Comparison of ENCODE assay signal across 1 cellular context in the genomic region with DNA sequence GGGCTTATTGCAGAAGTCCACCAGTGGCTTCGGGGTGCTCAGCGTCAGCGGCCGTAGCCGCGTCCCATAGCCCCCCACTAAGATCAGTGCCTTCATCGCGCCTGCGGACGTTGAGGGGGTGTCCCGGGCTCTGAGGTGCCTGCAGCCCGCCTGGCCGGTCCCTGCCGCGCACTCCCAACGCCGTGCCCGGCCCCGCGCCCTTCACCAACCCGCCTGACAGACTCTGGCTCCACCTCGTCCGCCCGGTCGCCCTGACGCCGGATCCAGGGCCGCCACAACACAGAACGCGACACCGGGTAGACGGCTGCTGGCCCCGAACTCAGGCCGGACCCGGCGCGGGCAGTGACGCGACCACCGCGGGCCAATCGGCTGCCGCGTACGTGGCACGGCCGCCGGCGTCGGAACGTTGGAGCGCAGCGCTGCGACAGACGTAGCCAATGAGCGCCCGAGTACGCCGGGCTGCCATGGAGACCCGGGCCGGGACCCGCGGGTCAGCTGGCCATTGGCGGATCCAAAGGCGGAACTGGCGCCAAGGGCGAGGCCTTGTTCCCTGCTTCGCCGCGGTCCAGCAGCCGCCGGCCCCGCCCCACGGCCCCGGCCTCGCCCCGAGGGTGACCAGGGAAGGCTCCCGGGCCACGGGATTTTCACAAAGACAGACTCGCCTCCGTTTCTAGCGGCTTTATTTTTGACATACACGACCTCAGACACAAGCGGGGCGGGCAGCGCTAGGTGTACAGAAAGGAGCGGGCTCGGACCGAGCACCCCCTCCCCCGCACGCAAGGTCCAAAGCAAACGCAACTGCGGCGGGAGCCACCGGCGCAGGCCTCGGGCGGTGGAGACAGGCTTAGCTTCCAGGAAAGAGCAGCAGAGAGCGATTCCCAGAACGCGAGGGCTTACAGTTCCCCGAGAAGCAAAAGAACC.
TF ChIP-seq lines count a peak whose summit lies in the region.

GMPPB (minus strand) TSS at position 321 of the 921 bp plus-strand sequence; CDS start at position 96, 225 bp downstream.

TF ChIP-seq in K562, 482 proteins besides CTCF, POLR2A, EP300 and RAD21 (continued from another document and continues in another):
- TF ChIP-seq EP400 (IDR thresholded peaks at IDR 0.05) = peak; percentile 93
- TF ChIP-seq THRAP3 (IDR thresholded peaks at IDR 0.05; ENCODE audit: borderline replicate concordance) = no peak
- no peak for TF ChIP-seq ZNF707 (CRISPR knock-in tag; conservative IDR thresholded peaks at IDR 0.05)
- TF ChIP-seq FOSL1 (tag; conservative IDR thresholded peaks at IDR 0.05) = no peak
- TF ChIP-seq ZNF408 (CRISPR knock-in tag; IDR thresholded peaks at IDR 0.05; ENCODE audit: low read depth) = no peak
- TF ChIP-seq ZNF696 (CRISPR knock-in tag; conservative IDR thresholded peaks at IDR 0.05) = no peak
- peak; percentile 80 for TF ChIP-seq L3MBTL2 (IDR thresholded peaks at IDR 0.05)
- TF ChIP-seq ZNF324 (CRISPR knock-in tag; IDR thresholded peaks at IDR 0.05) = no peak
- no peak for TF ChIP-seq ZNF589 (CRISPR knock-in tag; IDR thresholded peaks at IDR 0.05; ENCODE audit: low read depth)
- no peak for TF ChIP-seq MAFF (IDR thresholded peaks at IDR 0.05; ENCODE audit: low read length)
- no peak for TF ChIP-seq EZH2 (IDR thresholded peaks at IDR 0.05; ENCODE audit: borderline replicate concordance, low read depth, low read length)
- no peak for TF ChIP-seq ZNF592 (IDR thresholded peaks at IDR 0.05)
- no peak for TF ChIP-seq ZNF644 (tag; IDR thresholded peaks at IDR 0.05; ENCODE audit: low read depth)
- TF ChIP-seq HDAC8 (tag; IDR thresholded peaks at IDR 0.05) = no peak
- TF ChIP-seq, protein P1, sequence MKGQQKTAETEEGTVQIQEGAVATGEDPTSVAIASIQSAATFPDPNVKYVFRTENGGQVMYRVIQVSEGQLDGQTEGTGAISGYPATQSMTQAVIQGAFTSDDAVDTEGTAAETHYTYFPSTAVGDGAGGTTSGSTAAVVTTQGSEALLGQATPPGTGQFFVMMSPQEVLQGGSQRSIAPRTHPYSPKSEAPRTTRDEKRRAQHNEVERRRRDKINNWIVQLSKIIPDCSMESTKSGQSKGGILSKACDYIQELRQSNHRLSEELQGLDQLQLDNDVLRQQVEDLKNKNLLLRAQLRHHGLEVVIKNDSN (CRISPR knock-in tag; IDR thresholded peaks at IDR 0.05) = peak; percentile 69
- no peak for TF ChIP-seq STAG1 (CRISPR knock-in tag; IDR thresholded peaks at IDR 0.05; ENCODE audit: borderline replicate concordance)
- TF ChIP-seq ZNF551 (CRISPR knock-in tag; IDR thresholded peaks at IDR 0.05) = no peak
- TF ChIP-seq ARID3B (CRISPR knock-in tag; IDR thresholded peaks at IDR 0.05; ENCODE audit: borderline replicate concordance) = no peak
- TF ChIP-seq NR1H2 (CRISPR knock-in tag; IDR thresholded peaks at IDR 0.05) = no peak
- TF ChIP-seq FOXJ3 (CRISPR knock-in tag; IDR thresholded peaks at IDR 0.05) = no peak
- TF ChIP-seq FOXM1 (IDR thresholded peaks at IDR 0.05; ENCODE audit: low read depth) = no peak
- no peak for TF ChIP-seq FOXM1 (CRISPR knock-in tag; IDR thresholded peaks at IDR 0.05; ENCODE audit: low read depth)
- TF ChIP-seq TEAD2 (tag; IDR thresholded peaks at IDR 0.05) = no peak
- TF ChIP-seq NONO (IDR thresholded peaks at IDR 0.05; ENCODE audit: low read depth in 2 of 2, low read length in 1 of 2) = no peak
- TF ChIP-seq CBX3 (IDR thresholded peaks at IDR 0.05; ENCODE audit: borderline replicate concordance in 1 of 2, low read length in 2 of 2) = no peak
- peak; percentile 73 for TF ChIP-seq HCFC1 (IDR thresholded peaks at IDR 0.05; ENCODE audit: low read depth, low read length)
- TF ChIP-seq ILF3 (IDR thresholded peaks at IDR 0.05; ENCODE audit: borderline replicate concordance) = no peak; the same call in 1 of the 2 replicates
- no peak for TF ChIP-seq CBX8 (IDR thresholded peaks at IDR 0.05; ENCODE audit: borderline replicate concordance, extremely low read depth, low read depth, low read length, poor library complexity, severe bottlenecking)
- no peak for TF ChIP-seq ZNF175 (CRISPR knock-in tag; IDR thresholded peaks at IDR 0.05; ENCODE audit: low read depth)
- no peak for TF ChIP-seq GATAD2A (IDR thresholded peaks at IDR 0.05)
- TF ChIP-seq ZNF431 (CRISPR knock-in tag; IDR thresholded peaks at IDR 0.05) = no peak
- TF ChIP-seq EGR1 (conservative IDR thresholded peaks at IDR 0.05) = peak; percentile 78
- TF ChIP-seq KLF6 (CRISPR knock-in tag; IDR thresholded peaks at IDR 0.05; ENCODE audit: borderline replicate concordance) = peak; percentile 58; the same call in 1 of the 2 replicates
- no peak for TF ChIP-seq U2AF1 (optimal IDR thresholded peaks at IDR 0.05; ENCODE audit: low read depth, low read length)
- no peak for TF ChIP-seq PPARD (CRISPR knock-in tag; IDR thresholded peaks at IDR 0.05)
- TF ChIP-seq NFE2L1 (tag; IDR thresholded peaks at IDR 0.05; ENCODE audit: borderline replicate concordance, low read depth) = no peak
- TF ChIP-seq HMG20A (CRISPR knock-in tag; conservative IDR thresholded peaks at IDR 0.05) = no peak
- no peak for TF ChIP-seq ARNT (IDR thresholded peaks at IDR 0.05)
- no peak for TF ChIP-seq DNMT1 (IDR thresholded peaks at IDR 0.05)
- TF ChIP-seq GTF3C2 (IDR thresholded peaks at IDR 0.05; ENCODE audit: borderline replicate concordance, extremely low read depth, insufficient read length) = no peak
- TF ChIP-seq NUFIP1 (IDR thresholded peaks at IDR 0.05; ENCODE audit: partially characterized antibody) = no peak
- no peak for TF ChIP-seq ZNF23 (CRISPR knock-in tag; IDR thresholded peaks at IDR 0.05)
- TF ChIP-seq, protein P2, sequence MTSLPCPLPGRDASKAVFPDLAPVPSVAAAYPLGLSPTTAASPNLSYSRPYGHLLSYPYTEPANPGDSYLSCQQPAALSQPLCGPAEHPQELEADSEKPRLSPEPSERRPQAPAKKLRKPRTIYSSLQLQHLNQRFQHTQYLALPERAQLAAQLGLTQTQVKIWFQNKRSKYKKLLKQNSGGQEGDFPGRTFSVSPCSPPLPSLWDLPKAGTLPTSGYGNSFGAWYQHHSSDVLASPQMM (CRISPR knock-in tag; IDR thresholded peaks at IDR 0.05) = no peak
- TF ChIP-seq FOXK1 (CRISPR knock-in tag; IDR thresholded peaks at IDR 0.05; ENCODE audit: borderline replicate concordance) = peak; percentile 60; the same call in 1 of the 2 replicates
- TF ChIP-seq SRSF3 (IDR thresholded peaks at IDR 0.05; ENCODE audit: insufficient read depth, low read length) = no peak
- TF ChIP-seq GTF2E2 (tag; IDR thresholded peaks at IDR 0.05) = no peak
- no peak for TF ChIP-seq ZNF121 (CRISPR knock-in tag; conservative IDR thresholded peaks at IDR 0.05)
- TF ChIP-seq ZNF124 (CRISPR knock-in tag; IDR thresholded peaks at IDR 0.05) = no peak
- TF ChIP-seq SRSF9 (IDR thresholded peaks at IDR 0.05; ENCODE audit: borderline replicate concordance, low read depth, low read length) = no peak
- TF ChIP-seq KHSRP (IDR thresholded peaks at IDR 0.05) = no peak; the same call in 1 of the 2 replicates
- peak; percentile 61 for TF ChIP-seq POLR2B (IDR thresholded peaks at IDR 0.05; ENCODE audit: low read depth, partially characterized antibody)
- TF ChIP-seq BRD9 (IDR thresholded peaks at IDR 0.05; ENCODE audit: low read depth, partially characterized antibody) = no peak
- no peak for TF ChIP-seq ZNF253 (CRISPR knock-in tag; conservative IDR thresholded peaks at IDR 0.05)
- TF ChIP-seq ELF4 (CRISPR knock-in tag; IDR thresholded peaks at IDR 0.05) = no peak
- TF ChIP-seq SIN3B (IDR thresholded peaks at IDR 0.05; ENCODE audit: low read depth) = peak; percentile 96
- TF ChIP-seq SMAD2 (IDR thresholded peaks at IDR 0.05; ENCODE audit: low read depth, low read length) = no peak
- TF ChIP-seq, protein P3, sequence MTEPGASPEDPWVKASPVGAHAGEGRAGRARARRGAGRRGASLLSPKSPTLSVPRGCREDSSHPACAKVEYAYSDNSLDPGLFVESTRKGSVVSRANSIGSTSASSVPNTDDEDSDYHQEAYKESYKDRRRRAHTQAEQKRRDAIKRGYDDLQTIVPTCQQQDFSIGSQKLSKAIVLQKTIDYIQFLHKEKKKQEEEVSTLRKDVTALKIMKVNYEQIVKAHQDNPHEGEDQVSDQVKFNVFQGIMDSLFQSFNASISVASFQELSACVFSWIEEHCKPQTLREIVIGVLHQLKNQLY (CRISPR knock-in tag; conservative IDR thresholded peaks at IDR 0.05) = no peak
- TF ChIP-seq, protein P4, sequence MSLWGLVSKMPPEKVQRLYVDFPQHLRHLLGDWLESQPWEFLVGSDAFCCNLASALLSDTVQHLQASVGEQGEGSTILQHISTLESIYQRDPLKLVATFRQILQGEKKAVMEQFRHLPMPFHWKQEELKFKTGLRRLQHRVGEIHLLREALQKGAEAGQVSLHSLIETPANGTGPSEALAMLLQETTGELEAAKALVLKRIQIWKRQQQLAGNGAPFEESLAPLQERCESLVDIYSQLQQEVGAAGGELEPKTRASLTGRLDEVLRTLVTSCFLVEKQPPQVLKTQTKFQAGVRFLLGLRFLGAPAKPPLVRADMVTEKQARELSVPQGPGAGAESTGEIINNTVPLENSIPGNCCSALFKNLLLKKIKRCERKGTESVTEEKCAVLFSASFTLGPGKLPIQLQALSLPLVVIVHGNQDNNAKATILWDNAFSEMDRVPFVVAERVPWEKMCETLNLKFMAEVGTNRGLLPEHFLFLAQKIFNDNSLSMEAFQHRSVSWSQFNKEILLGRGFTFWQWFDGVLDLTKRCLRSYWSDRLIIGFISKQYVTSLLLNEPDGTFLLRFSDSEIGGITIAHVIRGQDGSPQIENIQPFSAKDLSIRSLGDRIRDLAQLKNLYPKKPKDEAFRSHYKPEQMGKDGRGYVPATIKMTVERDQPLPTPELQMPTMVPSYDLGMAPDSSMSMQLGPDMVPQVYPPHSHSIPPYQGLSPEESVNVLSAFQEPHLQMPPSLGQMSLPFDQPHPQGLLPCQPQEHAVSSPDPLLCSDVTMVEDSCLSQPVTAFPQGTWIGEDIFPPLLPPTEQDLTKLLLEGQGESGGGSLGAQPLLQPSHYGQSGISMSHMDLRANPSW (CRISPR knock-in tag; IDR thresholded peaks at IDR 0.05) = no peak
